In genomic region chr1:221714227-221715116, GRCh38 we compare ENCODE assay signal across 14 cellular contexts. TPM values are rescaled to one million over a fixed set of nuclear protein-coding genes. Genes with fewer than 3 reads are reported as not detected.
DNase-seq lines count a peak whose midpoint lies in the region; ATAC-seq and TF ChIP-seq lines count a peak whose summit lies in the region.
"Had no signal": no experiment of that assay in that cellular context is flagged by ENCODE, and none has a peak within 500 bp of the region (broad histone marks: within the 10 kb centered on the region; RNA-seq: fewer than 3 reads in every experiment).

No MANE protein-coding gene starts in this region.

- no peaks in the 10 kb centered on the region for H3K27me3 Mint-ChIP-seq in CD8-positive, alpha-beta memory T cell
- no peaks in the 10 kb centered on the region for H3K27me3 Mint-ChIP-seq in activated naive CD8-positive, alpha-beta T cell treated with anti-CD3 and anti-CD28 coated beads, Interleukin-2, amount 10 ng/mL, durations not matched to agents 7 days and 5 days
- no peaks in the 10 kb centered on the region for H3K27me3 Mint-ChIP-seq in naive B cell

- TF ChIP-seq CTCF in GM20000 (IDR thresholded peaks at IDR 0.05; ENCODE audit: extremely low read depth, missing control alignments), result no peak

- CTCF ChIA-PET in CD8-positive, alpha-beta memory T cell (lab: Charles Lee), result interaction anchor here (1.1 to 6.0 kb wide), 2 partner anchors 11 to 27 kb away, joined by 3 to 45 read pairs; partner anchors contain the start of gene DUSP10

- H3K4me1 Mint-ChIP-seq in CD8-positive, alpha-beta memory T cell, result peaks cover 60 to 90% (median 85%) of the 10 kb centered on the region in 3 donors
- H3K4me1 Mint-ChIP-seq in activated naive CD8-positive, alpha-beta T cell treated with anti-CD3 and anti-CD28 coated beads, Interleukin-2, amount 10 ng/mL, durations not matched to agents 7 days and 5 days, result peaks cover 76% of the 10 kb centered on the region
- H3K4me1 Mint-ChIP-seq in naive B cell, result peaks cover 43 to 58% (median 45%) of the 10 kb centered on the region in 3 donors

- no peaks in the 10 kb centered on the region for H3K27me3 ChIP-seq in CD8-positive, alpha-beta memory T cell (ENCODE audit: insufficient read depth, low read length, poor library complexity, severe bottlenecking)
- H3K27me3 ChIP-seq: upper lobe of right lung had no signal

- peaks cover 43% of the 10 kb centered on the region for H3K4me1 ChIP-seq in CD8-positive, alpha-beta memory T cell (ENCODE audit: insufficient read depth, low read length)

- POLR2A ChIA-PET in CD8-positive, alpha-beta memory T cell (lab: Charles Lee), result interaction anchor here (1.0 kb wide), 2 partner anchors 26 to 27 kb away, joined by 3 read pairs; partner anchors contain the start of gene DUSP10
- POLR2A ChIA-PET in activated naive CD8-positive, alpha-beta T cell treated with anti-CD3 and anti-CD28 coated beads, Interleukin-2, amount 10 ng/mL, durations not matched to agents 7 days and 5 days (lab: Charles Lee), result interaction anchor here (9.2 kb wide), 1 partner anchor 28 kb away, joined by 159 read pairs; the partner anchor contains the start of gene DUSP10

- H3K27ac Mint-ChIP-seq in CD8-positive, alpha-beta memory T cell, result peak overlapping the region in 7 of 8 donors; percentile 0 to 61 (median 27)
- no peak overlapping the region for H3K27ac Mint-ChIP-seq in activated naive CD8-positive, alpha-beta T cell treated with anti-CD3 and anti-CD28 coated beads, Interleukin-2, amount 10 ng/mL, durations not matched to agents 7 days and 5 days
- H3K27ac Mint-ChIP-seq in naive B cell, result peak overlapping the region in 5 of 6 donors; percentile 20 to 84 (median 31)

- no peak for DNase-seq in CD8-positive, alpha-beta memory T cell
- peak; percentile 74 for DNase-seq in NCI-H1436 (lab: John Stamatoyannopoulos, UW)
- no peak for DNase-seq in activated naive CD8-positive, alpha-beta T cell treated with anti-CD3 and anti-CD28 coated beads, Interleukin-2, amount 10 ng/mL, durations not matched to agents 7 days and 5 days
- DNase-seq in naive B cell, result no peak
- no peak for DNase-seq in activated CD4-positive, CD25-positive, alpha-beta regulatory T cell (lab: John Stamatoyannopoulos, UW)
- no peak for DNase-seq in GM20000 (ENCODE audit: low spot score)
- no peak for DNase-seq in GM03348 (ENCODE audit: low spot score)
- DNase-seq: DMS79; stimulated activated CD4-positive, alpha-beta T cell treated with anti-CD3 and anti-CD28 coated beads, Interleukin-2, amount 100 ng/mL, for 24 hours; upper lobe of right lung had no signal

- peaks cover 0 to 5% (median 2%) of the 10 kb centered on the region in 3 donors for H3K36me3 Mint-ChIP-seq in CD8-positive, alpha-beta memory T cell
- peaks cover 45% of the 10 kb centered on the region for H3K36me3 Mint-ChIP-seq in activated naive CD8-positive, alpha-beta T cell treated with anti-CD3 and anti-CD28 coated beads, Interleukin-2, amount 10 ng/mL, durations not matched to agents 7 days and 5 days
- H3K36me3 Mint-ChIP-seq in naive B cell, result peaks cover 4 to 17% of the 10 kb centered on the region in 2 donors

- peak overlapping the region; percentile 19 for H3K27ac ChIP-seq in CD8-positive, alpha-beta memory T cell (ENCODE audit: low read depth, low read length)
- H3K27ac ChIP-seq: epithelial cell of prostate, upper lobe of right lung had no signal

- no peaks in the 10 kb centered on the region for H3K9me3 ChIP-seq in CD8-positive, alpha-beta memory T cell (ENCODE audit: low read length)
- H3K9me3 ChIP-seq: upper lobe of right lung had no signal

- H3K36me3 ChIP-seq in CD8-positive, alpha-beta memory T cell (ENCODE audit: insufficient read depth, low read length), result no peaks in the 10 kb centered on the region
- H3K36me3 ChIP-seq: upper lobe of right lung had no signal

- no peaks in the 10 kb centered on the region for H3K9me3 Mint-ChIP-seq in CD8-positive, alpha-beta memory T cell
- no peaks in the 10 kb centered on the region for H3K9me3 Mint-ChIP-seq in activated naive CD8-positive, alpha-beta T cell treated with anti-CD3 and anti-CD28 coated beads, Interleukin-2, amount 10 ng/mL, durations not matched to agents 7 days and 5 days
- peaks cover 0 to 5% (median 0%) of the 10 kb centered on the region in 7 donors for H3K9me3 Mint-ChIP-seq in naive B cell
- H3K9me3 Mint-ChIP-seq: activated naive CD4-positive, alpha-beta T cell treated with anti-CD3 and anti-CD28 coated beads, Interleukin-2, amount 50 U/mL, for 72 hours had no signal

- no peak for ATAC-seq in activated naive CD8-positive, alpha-beta T cell treated with anti-CD3 and anti-CD28 coated beads, Interleukin-2, amount 10 ng/mL, durations not matched to agents 7 days and 5 days (ENCODE audit: low read depth)
- ATAC-seq in naive B cell (ENCODE audit: low read depth in 2 of 2), result no peak
- ATAC-seq in GM18873 (IDR thresholded peaks at IDR 0.05; ENCODE audit: low FRiP score, unreplicated experiment), result no peak
- ATAC-seq: activated CD4-positive, CD25-positive, alpha-beta regulatory T cell treated with anti-CD3 and anti-CD28 coated beads, Interleukin-2, amount 50 U/mL, for 24 hours; activated naive CD4-positive, alpha-beta T cell treated with anti-CD3 and anti-CD28 coated beads, Interleukin-2, amount 50 U/mL, for 72 hours; upper lobe of right lung had no signal

- peak overlapping the region in 3 of 7 donors; percentile 1 to 12 (median 3) for H3K4me3 Mint-ChIP-seq in CD8-positive, alpha-beta memory T cell
- peak overlapping the region; percentile 18 for H3K4me3 Mint-ChIP-seq in activated naive CD8-positive, alpha-beta T cell treated with anti-CD3 and anti-CD28 coated beads, Interleukin-2, amount 10 ng/mL, durations not matched to agents 7 days and 5 days
- no peak overlapping the region for H3K4me3 Mint-ChIP-seq in naive B cell

- H3K4me3 ChIP-seq in CD8-positive, alpha-beta memory T cell (ENCODE audit: low read length), result no peak overlapping the region
- H3K4me3 ChIP-seq: upper lobe of right lung had no signal

RNA-seq across cellular contexts. Expression of gene DUSP10, which starts 27.4 kb away (rescaled TPM):
- total RNA-seq in CD8-positive, alpha-beta memory T cell, result 10 to 100 TPM; 23.7 to 25.4 TPM
- 8.0 TPM for polyA plus RNA-seq in CD8-positive, alpha-beta memory T cell
- total RNA-seq in activated naive CD8-positive, alpha-beta T cell treated with anti-CD3 and anti-CD28 coated beads, Interleukin-2, amount 10 ng/mL, durations not matched to agents 7 days and 5 days, result 10 to 100 TPM; 14.8 to 15.7 TPM
- polyA plus RNA-seq in naive B cell (ENCODE audit: low read depth in 6 of 6), result 10 to 100 TPM in 3 of 6 donors, 1 to 10 TPM in 3; 2.7 to 23.1 (median 10.0) TPM
